In genomic region chr15:92845109-92845508, GRCh38 we compare ENCODE assay signal across 8 cellular contexts. TPM values are rescaled to one million over a fixed set of nuclear protein-coding genes. Genes with fewer than 3 reads are reported as not detected.
A peak's percentile ranks its signal among the peaks of the same experiment; 100 is the strongest.
DNase-seq lines count a peak whose midpoint lies in the region; ATAC-seq and TF ChIP-seq lines count a peak whose summit lies in the region.

No MANE protein-coding gene starts in this region.

- no peak overlapping the region for H3K4me2 ChIP-seq in smooth muscle cell

- TF ChIP-seq POLR2A in esophagus muscularis mucosa (IDR thresholded peaks at IDR 0.05; ENCODE audit: low read depth): no peak

- H3K9me3 Mint-ChIP-seq in T-cell: no peaks in the 10 kb centered on the region

- H3K9me3 ChIP-seq in smooth muscle cell (replicated peaks; ENCODE audit: low read depth) (no peaks in the 10 kb centered on the region), esophagus muscularis mucosa (no peaks in the 10 kb centered on the region)

- TF ChIP-seq CTCF in AG10803 (conservative IDR thresholded peaks at IDR 0.05; ENCODE audit: low read length) (no peak), smooth muscle cell (IDR thresholded peaks at IDR 0.05; ENCODE audit: borderline replicate concordance, insufficient read depth, poor library complexity, severe bottlenecking) (no peak), esophagus muscularis mucosa (IDR thresholded peaks at IDR 0.05) (no peak)

- no peak for TF ChIP-seq EP300 in esophagus muscularis mucosa (IDR thresholded peaks at IDR 0.05)

- peak overlapping the region; percentile 81 for H2AFZ ChIP-seq in smooth muscle cell (ENCODE audit: low read depth)

- H3K4me3 ChIP-seq in AG10803 (ENCODE audit: low read length): no peak overlapping the region
- H3K4me3 ChIP-seq in smooth muscle cell: no peak overlapping the region
- H3K4me3 ChIP-seq in esophagus muscularis mucosa: no peak overlapping the region

- H3K79me2 ChIP-seq in smooth muscle cell (ENCODE audit: low read depth): no peaks in the 10 kb centered on the region

- H3K36me3 Mint-ChIP-seq in T-cell: no peaks in the 10 kb centered on the region

- H3K36me3 ChIP-seq in smooth muscle cell (ENCODE audit: low read depth) (no peaks in the 10 kb centered on the region), esophagus muscularis mucosa (no peaks in the 10 kb centered on the region)

- peaks cover 56 to 80% (median 74%) of the 10 kb centered on the region in 3 donors for H3K4me1 Mint-ChIP-seq in T-cell

- POLR2A ChIA-PET in T-cell (lab: Charles Lee): interaction anchor here in 1 of 2 donors (0.6 to 1.3 kb wide), 4 partner anchors 13 to 51 kb away, joined by 3 to 7 read pairs (median 4); no protein-coding TSS in a partner anchor

- H3K27ac ChIP-seq in smooth muscle cell (ENCODE audit: low read depth) (peak overlapping the region; percentile 17), esophagus muscularis mucosa (replicated peaks in 1 of 4) (peak overlapping the region in 1 of 4 donors; percentile 3)

- no peak overlapping the region for H3K9ac ChIP-seq in smooth muscle cell (ENCODE audit: low read depth)

- peak overlapping the region; percentile 70 to 79 (median 76) for H3K4me3 Mint-ChIP-seq in T-cell

- H4K20me1 ChIP-seq in smooth muscle cell (ENCODE audit: low read depth): no peaks in the 10 kb centered on the region

- peak; percentile 75 for ATAC-seq in GM18868 (IDR thresholded peaks at IDR 0.05; ENCODE audit: unreplicated experiment)
- ATAC-seq in HG03521 (IDR thresholded peaks at IDR 0.05; ENCODE audit: unreplicated experiment): peak; percentile 55
- peak; percentile 46 to 58 (median 54) for ATAC-seq in T-cell (replicated peaks in 1 of 4)

- H3K27me3 ChIP-seq in smooth muscle cell (ENCODE audit: low read depth) (no peaks in the 10 kb centered on the region), esophagus muscularis mucosa (no peaks in the 10 kb centered on the region)

- DNase-seq in AG10803 (ENCODE audit: low read depth) (peak; percentile 45), T-cell (peak in 1 of 34 experiments; percentile 5), foreskin melanocyte (peak; percentile 90), smooth muscle cell (lab: John Stamatoyannopoulos, UW; ENCODE audit: unreplicated experiment) (no peak), esophagus muscularis mucosa (ENCODE audit: extremely low spot score) (no peak), NCI-H187 treated with DMSO at 0.1 percent for 48 hours (lab: John Stamatoyannopoulos, UW) (no peak)

- H3K27ac Mint-ChIP-seq in T-cell: peak overlapping the region; percentile 100

- H3K27me3 Mint-ChIP-seq in T-cell: no peaks in the 10 kb centered on the region

- intact Hi-C loops in esophagus muscularis mucosa (cut with DNase I): no loop called here

- peaks cover 15% of the 10 kb centered on the region for H3K4me1 ChIP-seq in smooth muscle cell (ENCODE audit: low read depth)
- peaks cover 0 to 13% (median 7%) of the 10 kb centered on the region in 4 donors for H3K4me1 ChIP-seq in esophagus muscularis mucosa

- CTCF ChIA-PET in T-cell (lab: Charles Lee): interaction anchor here in 1 of 2 donors (0.7 kb wide), 1 partner anchor 45 kb away, joined by 3 read pairs; no protein-coding TSS in a partner anchor

- no peaks in the 10 kb centered on the region for H3F3A ChIP-seq in smooth muscle cell (ENCODE audit: low read depth)

RNA-seq across cellular contexts. Expression of gene CHD2, which starts 55.0 kb away (rescaled TPM):
- total RNA-seq in T-cell (100 to 1,000 TPM; 231 to 506 (median 266) TPM), smooth muscle cell (99.2 and 132 TPM in 2 replicates), esophagus muscularis mucosa (10 to 100 TPM; 54.3 to 86.0 (median 62.8) TPM)
- 64.4 and 81.6 TPM in 2 replicates for polyA plus RNA-seq in smooth muscle cell

Comparison
In these comparisons a context has a peak if more than half of its experiments do, and no peak if none do; other contexts are left out.
1. DNase-seq: peak in AG10803 (single experiment) and foreskin melanocyte (single experiment); none in smooth muscle cell (single experiment), esophagus muscularis mucosa (single experiment) and NCI-H187 treated with DMSO at 0.1 percent for 48 hours (single experiment).
2. Peak in every context shown above with its lines, with median percentiles within 50 percentile points of each other: ATAC-seq.